ENCODE assay signal across 27 cellular contexts in the genomic region with DNA sequence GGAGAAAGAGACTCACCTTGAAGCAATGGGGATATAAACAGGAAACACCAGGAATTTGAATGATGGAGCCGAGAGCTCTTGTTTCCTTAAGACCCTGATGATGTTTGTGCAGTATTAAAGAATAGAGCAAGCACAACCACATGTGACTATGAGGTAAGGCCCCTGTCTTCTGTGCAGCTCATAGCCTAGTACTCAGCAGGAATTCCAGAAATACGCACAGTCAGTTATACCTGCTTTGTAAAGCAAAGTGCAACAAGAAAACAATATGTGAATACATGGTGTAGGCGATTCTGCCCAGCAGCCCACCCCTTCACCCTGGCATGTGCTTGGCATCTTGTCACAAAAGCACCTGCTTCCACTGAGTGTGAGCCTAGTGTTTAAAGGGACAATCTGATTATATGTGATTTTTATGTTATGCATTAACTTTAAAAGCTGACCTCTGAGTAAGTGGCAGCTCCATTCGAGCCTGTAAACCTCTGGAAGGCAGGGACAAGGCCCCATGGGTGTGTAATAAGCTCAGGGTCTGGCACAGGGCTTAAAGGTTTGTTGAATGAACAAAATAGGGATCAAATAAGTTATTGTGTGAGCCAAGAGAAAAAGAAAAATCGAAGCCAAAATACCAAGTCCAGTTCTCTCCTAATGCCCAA.
DNase-seq lines count a peak whose midpoint lies in the region; ATAC-seq, FAIRE-seq and TF ChIP-seq lines count a peak whose summit lies in the region.
"Had no signal": no experiment of that assay in that cellular context is flagged by ENCODE, and none has a peak within 500 bp of the region (broad histone marks: within the 10 kb centered on the region; RNA-seq: fewer than 3 reads in every experiment).

No MANE protein-coding gene starts in this region.

- DNase-seq in HTR-8/SVneo (ENCODE audit: insufficient read length, low spot score) (no peak), left colon (no peak), progenitor cell of endocrine pancreas (ENCODE audit: low spot score, unreplicated experiment) (no peak), NCI-H69 (lab: John Stamatoyannopoulos, UW) (no peak), NCI-H2107 treated with DMSO at 0.1 percent for 48 hours (lab: John Stamatoyannopoulos, UW; ENCODE audit: unreplicated experiment) (no peak)
- DNase-seq: activated CD4-positive, alpha-beta T cell treated with anti-CD3 and anti-CD28 coated beads, Interleukin-2, amount 10 ng/mL, durations not matched to agents 24 days and 14 days; activated naive CD4-positive, alpha-beta T cell treated with Interleukin-2 at 50 U/mL for 16 hours; activated T-cell treated with anti-CD3 and anti-CD28 coated beads, Interleukin-2, amount 50 U/mL, for 1 hour; adrenal gland; CD8-positive, alpha-beta memory T cell; DMS 273 treated with DMSO at 0.1 percent for 48 hours; EL; gastrocnemius medialis; GOT3; HFFc6; NCI-H1436 treated with DMSO at 0.1 percent for 48 hours; NCI-H510A; small intestine; stimulated activated naive CD8-positive, alpha-beta T cell treated with anti-CD3 and anti-CD28 coated beads, Interleukin-15, amount 100 ng/mL, for 72 hours; tibial artery had no signal

- intact Hi-C loops in left colon (cut with DNase I, micrococcal nuclease), result no loop called here

- H3K27ac Mint-ChIP-seq in brain, result peak overlapping the region; percentile 77 to 93 (median 89)
- peak overlapping the region; percentile 62 for H3K27ac Mint-ChIP-seq in progenitor cell of endocrine pancreas
- H3K27ac Mint-ChIP-seq: activated CD4-positive, alpha-beta T cell treated with anti-CD3 and anti-CD28 coated beads, Interleukin-2, amount 10 ng/mL, durations not matched to agents 24 days and 14 days; B cell; CD8-positive, alpha-beta memory T cell; HFFc6 had no signal

- H3K4me3 Mint-ChIP-seq in brain (peak overlapping the region; percentile 38 to 80 (median 75)), progenitor cell of endocrine pancreas (ENCODE audit: low read depth) (no peak overlapping the region)
- H3K4me3 Mint-ChIP-seq: activated CD4-positive, alpha-beta T cell treated with anti-CD3 and anti-CD28 coated beads, Interleukin-2, amount 10 ng/mL, durations not matched to agents 24 days and 14 days; B cell; CD8-positive, alpha-beta memory T cell; HFFc6; stimulated activated naive CD8-positive, alpha-beta T cell treated with anti-CD3 and anti-CD28 coated beads, Interleukin-15, amount 100 ng/mL, for 72 hours had no signal

- TF ChIP-seq CTCF in brain (conservative IDR thresholded peaks at IDR 0.05), result no peak
- no peak for TF ChIP-seq CTCF in progenitor cell of endocrine pancreas (IDR thresholded peaks at IDR 0.05; ENCODE audit: unreplicated experiment)

- H3K9me3 Mint-ChIP-seq in brain (no peaks in the 10 kb centered on the region), progenitor cell of endocrine pancreas (ENCODE audit: low read depth) (no peaks in the 10 kb centered on the region)
- H3K9me3 Mint-ChIP-seq: activated CD4-positive, alpha-beta T cell treated with anti-CD3 and anti-CD28 coated beads, Interleukin-2, amount 10 ng/mL, durations not matched to agents 24 days and 14 days; stimulated activated naive CD8-positive, alpha-beta T cell treated with anti-CD3 and anti-CD28 coated beads, Interleukin-15, amount 100 ng/mL, for 72 hours had no signal

- ATAC-seq in left colon (peak; percentile 60), GM21717 (IDR thresholded peaks at IDR 0.05; ENCODE audit: unreplicated experiment) (no peak), GM18868 (IDR thresholded peaks at IDR 0.05; ENCODE audit: unreplicated experiment) (no peak)
- ATAC-seq: gastrocnemius medialis; GM12878; stimulated activated naive CD8-positive, alpha-beta T cell treated with anti-CD3 and anti-CD28 coated beads, Interleukin-15, amount 100 ng/mL, for 72 hours had no signal

- H3K36me3 Mint-ChIP-seq in brain, result peaks cover 8% of the 10 kb centered on the region
- H3K36me3 Mint-ChIP-seq in progenitor cell of endocrine pancreas (ENCODE audit: insufficient read depth), result no peaks in the 10 kb centered on the region
- H3K36me3 Mint-ChIP-seq: CD8-positive, alpha-beta memory T cell had no signal

- FAIRE-seq in HTR-8/SVneo (lab: Jason Lieb, UNC), result peak; percentile 75
- FAIRE-seq: endometrium, GM12878, islet of Langerhans, small intestine had no signal

- H3K27me3 Mint-ChIP-seq in brain (no peaks in the 10 kb centered on the region), progenitor cell of endocrine pancreas (no peaks in the 10 kb centered on the region)
- H3K27me3 Mint-ChIP-seq: activated CD4-positive, alpha-beta T cell treated with anti-CD3 and anti-CD28 coated beads, Interleukin-2, amount 10 ng/mL, durations not matched to agents 24 days and 14 days had no signal

- H3K4me1 Mint-ChIP-seq in brain (peaks cover 78% of the 10 kb centered on the region), progenitor cell of endocrine pancreas (ENCODE audit: low read depth) (peaks cover 15% of the 10 kb centered on the region)
- H3K4me1 Mint-ChIP-seq: activated CD4-positive, alpha-beta T cell treated with anti-CD3 and anti-CD28 coated beads, Interleukin-2, amount 10 ng/mL, durations not matched to agents 24 days and 14 days; B cell; CD8-positive, alpha-beta memory T cell; stimulated activated naive CD8-positive, alpha-beta T cell treated with anti-CD3 and anti-CD28 coated beads, Interleukin-15, amount 100 ng/mL, for 72 hours had no signal
